8 cellular contexts compared by ENCODE assay signal in genomic region chr5:100535060-100536005, GRCh38. TPM values are rescaled to one million over a fixed set of nuclear protein-coding genes. Genes with fewer than 3 reads are reported as not detected.
A peak's percentile ranks its signal among the peaks of the same experiment; 100 is the strongest.
DNase-seq lines count a peak whose midpoint lies in the region; ATAC-seq and TF ChIP-seq lines count a peak whose summit lies in the region.

Gene FAM174A, plus strand, starts transcription at chr5:100535374. Its CDS starts 157 bp downstream, at chr5:100535531.

- peak within 1 kb of the TSS; percentile 98 for H3K4me3 Mint-ChIP-seq in activated CD4-positive, alpha-beta memory T cell treated with anti-CD3 and anti-CD28 coated beads for 36 hours

- DNase-seq in C1 segment of cervical spinal cord (lab: John Stamatoyannopoulos, UW) (peak; percentile 68 to 96 (median 92)), NCI-H774 (lab: John Stamatoyannopoulos, UW) (peak; percentile 94), lower leg skin (ENCODE audit: low spot score in 2 of 2) (peak; percentile 95 to 99)
- DNase-seq in activated CD4-positive, alpha-beta memory T cell treated with anti-CD3 and anti-CD28 coated beads for 36 hours, result peak; percentile 96
- DNase-seq in stimulated activated CD4-positive, alpha-beta T cell treated with anti-CD3 and anti-CD28 coated beads, Interleukin-4, amount 100 ng/mL, for 48 hours (ENCODE audit: low read depth in 2 of 2), result peak; percentile 88 to 92

- ATAC-seq in GM19395 (IDR thresholded peaks at IDR 0.05; ENCODE audit: unreplicated experiment), result peak; percentile 98
- peak; percentile 97 for ATAC-seq in HG03565 (IDR thresholded peaks at IDR 0.05; ENCODE audit: unreplicated experiment)

- TF ChIP-seq CTCF in lower leg skin (IDR thresholded peaks at IDR 0.05), result no peak

- H3K4me1 Mint-ChIP-seq in activated CD4-positive, alpha-beta memory T cell treated with anti-CD3 and anti-CD28 coated beads for 36 hours (ENCODE audit: low read depth), result peaks cover 22% of the 10 kb centered on the region

- H3K36me3 Mint-ChIP-seq in activated CD4-positive, alpha-beta memory T cell treated with anti-CD3 and anti-CD28 coated beads for 36 hours, result peaks cover 13% of the 10 kb centered on the region

- WGBS in lower leg skin, 2 donors, result 1% methylated on average over 42 to 54 of the region's 62 CpGs

- intact Hi-C loops in activated CD4-positive, alpha-beta memory T cell treated with anti-CD3 and anti-CD28 coated beads for 36 hours (cut with micrococcal nuclease), result loop anchor here (1.0 to 5.0 kb wide), 3 partner anchors 31 to 1608 kb away; partner anchors contain the start of genes CHD1 and ST8SIA4
- intact Hi-C loops in lower leg skin (cut with DNase I; ENCODE audit: low total_unique reads), result no loop called here

- no peak for TF ChIP-seq POLR2A in lower leg skin (IDR thresholded peaks at IDR 0.05)

- H3K9me3 Mint-ChIP-seq in activated CD4-positive, alpha-beta memory T cell treated with anti-CD3 and anti-CD28 coated beads for 36 hours, result peaks cover 15% of the 10 kb centered on the region

- H3K4me3 ChIP-seq in duodenal mucosa (ENCODE audit: low read depth in 1 of 2, low read length in 2 of 2), result peak within 1 kb of the TSS; percentile 78 to 84
- H3K4me3 ChIP-seq in lower leg skin (ENCODE audit: low read depth, poor library complexity, severe bottlenecking), result peak within 1 kb of the TSS; percentile 66

- H3K9me3 ChIP-seq in duodenal mucosa (ENCODE audit: control insufficient read depth in 1 of 2, low read length in 2 of 2), result peaks cover 3 to 13% of the 10 kb centered on the region in 2 donors

- H3K27ac ChIP-seq in duodenal mucosa (ENCODE audit: low read depth, low read length), result peak within 1 kb of the TSS; percentile 87

- POLR2A ChIA-PET in activated CD4-positive, alpha-beta memory T cell treated with anti-CD3 and anti-CD28 coated beads for 36 hours (lab: Charles Lee), result interaction anchor here (0.6 kb wide), 2 partner anchors 353 to 367 kb away, joined by 3 read pairs; no protein-coding TSS in a partner anchor

- no peaks in the 10 kb centered on the region for H3K36me3 ChIP-seq in duodenal mucosa (ENCODE audit: control insufficient read depth in 1 of 2, insufficient read depth in 2 of 2, low read length in 2 of 2)

- peaks cover 14% of the 10 kb centered on the region in 2 donors for H3K4me1 ChIP-seq in duodenal mucosa (ENCODE audit: control insufficient read depth in 1 of 2, insufficient read depth in 2 of 2, low read length in 2 of 2)

- no peaks in the 10 kb centered on the region for H3K27me3 Mint-ChIP-seq in activated CD4-positive, alpha-beta memory T cell treated with anti-CD3 and anti-CD28 coated beads for 36 hours

- peak within 1 kb of the TSS; percentile 87 for H3K27ac Mint-ChIP-seq in activated CD4-positive, alpha-beta memory T cell treated with anti-CD3 and anti-CD28 coated beads for 36 hours

- H3K27me3 ChIP-seq in duodenal mucosa (ENCODE audit: control insufficient read depth in 1 of 2, insufficient read depth in 2 of 2, low read length in 2 of 2), result no peaks in the 10 kb centered on the region

- peak within 1 kb of the TSS; percentile 71 to 89 for H3K9ac ChIP-seq in duodenal mucosa (ENCODE audit: low read depth in 1 of 2, low read length in 2 of 2)

- CTCF ChIA-PET in activated CD4-positive, alpha-beta memory T cell treated with anti-CD3 and anti-CD28 coated beads for 36 hours (lab: Charles Lee), result interaction anchor here (1.3 kb wide), 1 partner anchor 10 kb away, joined by 3 read pairs; no protein-coding TSS in a partner anchor

RNA-seq across cellular contexts. Expression of gene FAM174A, which starts in this region (rescaled TPM):
- 1 to 10 TPM; 5.8 to 8.3 TPM for total RNA-seq in activated CD4-positive, alpha-beta memory T cell treated with anti-CD3 and anti-CD28 coated beads for 36 hours
- 100 to 1,000 TPM in 2 of 4 donors, 10 to 100 TPM in 2; 78.0 to 124 (median 99.5) TPM for total RNA-seq in lower leg skin

Comparison
In these comparisons a context has a peak if more than half of its experiments do, and no peak if none do; other contexts are left out.
1. Peak in every context shown above with its lines: DNase-seq, ATAC-seq, H3K4me3 ChIP-seq and H3K27ac ChIP-seq.
2. RNA of gene FAM174A (total RNA-seq): 78.0 to 124 TPM in lower leg skin; 5.8 to 8.3 TPM in activated CD4-positive, alpha-beta memory T cell treated with anti-CD3 and anti-CD28 coated beads for 36 hours; every median in the first group is over 4 times any median in the second.